In genomic region chr15:68696532-68697363, GRCh38 we compare ENCODE assay signal across 31 cellular contexts.
"Had no signal": no experiment of that assay in that cellular context is flagged by ENCODE, and none has a peak within 500 bp of the region (broad histone marks: within the 10 kb centered on the region; RNA-seq: fewer than 3 reads in every experiment).

No MANE protein-coding gene starts in this region.

- H3K27ac ChIP-seq: cardiac muscle cell, coronary artery, gastroesophageal sphincter, hepatocyte, ovary, sigmoid colon, tibial nerve had no signal

- DNase-seq: activated CD4-positive, alpha-beta T cell treated with anti-CD3 and anti-CD28 coated beads for 4 hours; activated CD4-positive, alpha-beta T cell treated with anti-CD3 and anti-CD28 coated beads, Interleukin-2, amount 50 U/mL, for 4 hours; activated naive CD4-positive, alpha-beta T cell; activated T-cell treated with anti-CD3 and anti-CD28 coated beads for 4 hours; activated T-cell treated with anti-CD3 and anti-CD28 coated beads, Interleukin-2, amount 50 U/mL, for 72 hours; anterior cingulate cortex; cerebellar nuclear complex; dorsolateral prefrontal cortex; effector memory CD4-positive, alpha-beta T cell; erythroblast; left cardiac atrium; left ventricle myocardium superior; mammary epithelial cell; naive B cell; nephron progenitor cell; ovary; retina; sigmoid colon; small intestine; stimulated activated CD4-positive, alpha-beta T cell treated with anti-CD3 and anti-CD28 coated beads, Interleukin-15, amount 100 ng/mL, for 24 hours; stimulated activated CD4-positive, alpha-beta T cell treated with anti-CD3 and anti-CD28 coated beads, Interleukin-2, amount 100 ng/mL, for 24 hours; stimulated activated naive CD4-positive, alpha-beta T cell had no signal

- H3K36me3 ChIP-seq: cardiac muscle cell, gastroesophageal sphincter, ovary, sigmoid colon had no signal

- H3K9me3 Mint-ChIP-seq: activated naive CD4-positive, alpha-beta T cell treated with anti-CD3 and anti-CD28 coated beads, Interleukin-2, amount 50 U/mL, for 72 hours; activated T-cell treated with anti-CD3 and anti-CD28 coated beads, Interleukin-2, amount 50 U/mL, for 72 hours; mesothelial cell of epicardium; naive B cell had no signal

- H3K4me3 Mint-ChIP-seq: activated T-cell treated with anti-CD3 and anti-CD28 coated beads, Interleukin-2, amount 50 U/mL, for 72 hours; mesothelial cell of epicardium; naive B cell; nephron progenitor cell had no signal

- H3K36me3 Mint-ChIP-seq: activated naive CD4-positive, alpha-beta T cell treated with anti-CD3 and anti-CD28 coated beads, Interleukin-2, amount 50 U/mL, for 72 hours; mesothelial cell of epicardium had no signal

- ATAC-seq: activated naive CD4-positive, alpha-beta T cell treated with anti-CD3 and anti-CD28 coated beads, Interleukin-2, amount 50 U/mL, for 72 hours; activated T-cell treated with anti-CD3 and anti-CD28 coated beads, Interleukin-2, amount 50 U/mL, for 72 hours; gastroesophageal sphincter; left cardiac atrium; left ventricle myocardium superior had no signal

- FAIRE-seq: keratinocyte, small intestine had no signal

- H3K4me3 ChIP-seq: cardiac muscle cell, coronary artery, dorsolateral prefrontal cortex, gastroesophageal sphincter, hepatocyte, ovary, sigmoid colon, tibial nerve had no signal

- H3K9me3 ChIP-seq: gastroesophageal sphincter, ovary, sigmoid colon, tibial nerve had no signal

- H3K27me3 ChIP-seq: cardiac muscle cell, dorsolateral prefrontal cortex, gastroesophageal sphincter, hepatocyte, ovary, sigmoid colon, tibial nerve had no signal

- H3K27ac Mint-ChIP-seq: activated naive CD4-positive, alpha-beta T cell treated with anti-CD3 and anti-CD28 coated beads, Interleukin-2, amount 50 U/mL, for 72 hours; activated T-cell treated with anti-CD3 and anti-CD28 coated beads, Interleukin-2, amount 50 U/mL, for 72 hours; mesothelial cell of epicardium; nephron progenitor cell; progenitor cell of endocrine pancreas had no signal
